Comparison of ENCODE assay signal across 8 cellular contexts in genomic region chr17:65294184-65294719, GRCh38.
DNase-seq lines count a peak whose midpoint lies in the region; ATAC-seq, FAIRE-seq and TF ChIP-seq lines count a peak whose summit lies in the region.

No MANE protein-coding gene starts in this region.

- DNase-seq in AG04450 (ENCODE audit: low read depth, low spot score) (peak; percentile 46), SJCRH30 (peak; percentile 74 to 82), globus pallidus (ENCODE audit: low spot score) (peak; percentile 35), pancreas (peak; percentile 32 to 68 (median 58)), type B pancreatic cell (ENCODE audit: extremely low spot score, unreplicated experiment) (no peak)
- DNase-seq in activated naive CD4-positive, alpha-beta T cell (lab: John Stamatoyannopoulos, UW): peak; percentile 14 to 29 (median 20)

- H2AFZ ChIP-seq in Loucy (ENCODE audit: low read length): no peak overlapping the region

- no peaks in the 10 kb centered on the region for H3K4me1 ChIP-seq in Loucy (ENCODE audit: insufficient read depth, low read length, poor library complexity, severe bottlenecking)
- peaks cover 19% of the 10 kb centered on the region; the same call in 1 of the 2 replicates for H3K4me1 ChIP-seq in SJCRH30
- H3K4me1 ChIP-seq in pancreas: no peaks in the 10 kb centered on the region

- H3K4me1 Mint-ChIP-seq in type B pancreatic cell (ENCODE audit: unreplicated experiment): peaks cover 22% of the 10 kb centered on the region

- H3K4me2 ChIP-seq in Loucy (ENCODE audit: low read depth, low read length, poor library complexity, severe bottlenecking): no peak overlapping the region

- H3K4me3 ChIP-seq in AG04450 (ENCODE audit: low read depth, low read length): no peak overlapping the region
- no peak overlapping the region for H3K4me3 ChIP-seq in Loucy (ENCODE audit: low read length, poor library complexity, severe bottlenecking)
- H3K4me3 ChIP-seq in SJCRH30: no peak overlapping the region
- no peak overlapping the region for H3K4me3 ChIP-seq in pancreas

- peaks cover 8% of the 10 kb centered on the region for H3K27me3 ChIP-seq in AG04450 (ENCODE audit: control insufficient read depth, insufficient read depth, low read length)
- no peaks in the 10 kb centered on the region for H3K27me3 ChIP-seq in Loucy (ENCODE audit: insufficient read depth, low read length, poor library complexity, severe bottlenecking)
- no peaks in the 10 kb centered on the region for H3K27me3 ChIP-seq in SJCRH30
- H3K27me3 ChIP-seq in pancreas: no peaks in the 10 kb centered on the region

- no peaks in the 10 kb centered on the region for H3F3A ChIP-seq in Loucy (ENCODE audit: low read depth)

- ATAC-seq in GM19043 (IDR thresholded peaks at IDR 0.05; ENCODE audit: low read depth, unreplicated experiment) (peak; percentile 49), pancreas (peak; percentile 84 to 95 (median 94))

- no peaks in the 10 kb centered on the region for H3K9me2 ChIP-seq in Loucy (replicated peaks; ENCODE audit: low read depth, low read length)

- H3K9me3 Mint-ChIP-seq in type B pancreatic cell: no peaks in the 10 kb centered on the region

- intact Hi-C loops in pancreas (cut with DNase I): loop anchor here in 2 of 3 donors (5.0 to 10.0 kb wide), 2 partner anchors 261 to 873 kb away; no protein-coding TSS in a partner anchor

- POLR2A ChIA-PET in AG04450 (lab: Yijun Ruan, JAX): interaction anchor here (0.6 kb wide), 1 partner anchor 32 kb away, joined by 3 read pairs; no protein-coding TSS in a partner anchor

- H3K27ac Mint-ChIP-seq in type B pancreatic cell: peak overlapping the region; percentile 27

- no peaks in the 10 kb centered on the region for H3K9me3 ChIP-seq in AG04450 (ENCODE audit: control insufficient read depth, insufficient read depth, low read length)
- no peaks in the 10 kb centered on the region for H3K9me3 ChIP-seq in Loucy (ENCODE audit: insufficient read depth, low read depth, low read length)
- no peaks in the 10 kb centered on the region for H3K9me3 ChIP-seq in SJCRH30 (replicated peaks)
- H3K9me3 ChIP-seq in pancreas: no peaks in the 10 kb centered on the region

- no peak overlapping the region for H3K9ac ChIP-seq in Loucy (ENCODE audit: low read depth, low read length, poor library complexity, severe bottlenecking)

- no peak overlapping the region for H3K4me3 Mint-ChIP-seq in type B pancreatic cell

- no peak overlapping the region for H3K27ac ChIP-seq in AG04450 (ENCODE audit: low read depth, low read length)
- no peak overlapping the region for H3K27ac ChIP-seq in SJCRH30
- H3K27ac ChIP-seq in pancreas: no peak overlapping the region

- TF ChIP-seq CTCF in AG04450 (IDR thresholded peaks at IDR 0.05; ENCODE audit: low read depth, low read length) (peak; percentile 91), Loucy (conservative IDR thresholded peaks at IDR 0.05; ENCODE audit: low read length) (peak; percentile 86), pancreas (IDR thresholded peaks at IDR 0.05) (peak; percentile 49 to 69 (median 58)), type B pancreatic cell (conservative IDR thresholded peaks at IDR 0.05) (peak; percentile 89)

- WGBS in pancreas, 2 donors: 14 to 19% methylated on average over 10 of the region's 10 CpGs

- CTCF ChIA-PET in AG04450 (lab: Charles Lee): interaction anchor here (0.6 to 6.9 kb wide), 30 partner anchors 9 to 897 kb away, joined by 3 to 79 read pairs (median 4); no protein-coding TSS in a partner anchor

- no peaks in the 10 kb centered on the region for H3K79me2 ChIP-seq in Loucy (ENCODE audit: insufficient read depth, low read length)

- H3K36me3 ChIP-seq in Loucy (ENCODE audit: insufficient read depth, low read length) (no peaks in the 10 kb centered on the region), SJCRH30 (no peaks in the 10 kb centered on the region), pancreas (no peaks in the 10 kb centered on the region)

- H3K27me3 Mint-ChIP-seq in type B pancreatic cell: peaks cover 5% of the 10 kb centered on the region

- FAIRE-seq in pancreas (lab: Jason Lieb, UNC): no peak

- no peaks in the 10 kb centered on the region for H4K20me1 ChIP-seq in Loucy (ENCODE audit: insufficient read depth, low read length, poor library complexity, severe bottlenecking)

- no peaks in the 10 kb centered on the region for H3K36me3 Mint-ChIP-seq in type B pancreatic cell
